Comparison of ENCODE assay signal across 9 cellular contexts in genomic region chr11:65894034-65894591, GRCh38. TPM values are rescaled to one million over a fixed set of nuclear protein-coding genes. Genes with fewer than 3 reads are reported as not detected.
A peak's percentile ranks its signal among the peaks of the same experiment; 100 is the strongest.
DNase-seq lines count a peak whose midpoint lies in the region; ATAC-seq and TF ChIP-seq lines count a peak whose summit lies in the region.
"Had no signal": no experiment of that assay in that cellular context is flagged by ENCODE, and none has a peak within 500 bp of the region (broad histone marks: within the 10 kb centered on the region; RNA-seq: fewer than 3 reads in every experiment).

No MANE protein-coding gene starts in this region.

- H3K36me3 ChIP-seq in NT2/D1 (ENCODE audit: insufficient read depth, insufficient read length, low read length) = peaks cover 66% of the 10 kb centered on the region
- H3K36me3 ChIP-seq in neural cell (ENCODE audit: insufficient read depth, low read length) = no peaks in the 10 kb centered on the region

- DNase-seq in Calu3 (no peak), NT2/D1 (ENCODE audit: low read depth, low spot score) (no peak), caudate nucleus (lab: John Stamatoyannopoulos, UW) (peak in 2 of 61 donors; percentile 10 to 19), GOT3 (lab: John Stamatoyannopoulos, UW) (no peak), RPMI8226 (no peak), NCI-H1417 treated with DMSO at 0.1 percent for 48 hours (lab: John Stamatoyannopoulos, UW) (no peak)
- DNase-seq: NCI-H748 treated with DMSO at 0.1 percent for 48 hours had no signal

- peaks cover 98% of the 10 kb centered on the region for H3K36me3 Mint-ChIP-seq in Calu3 (ENCODE audit: insufficient read depth, unreplicated experiment)

- no TSS peak for BruUV-seq in Calu3 (replicated peaks; lab: Mats Ljungman, UMichigan)

- peak overlapping the region; percentile 28 for H3K27ac Mint-ChIP-seq in Calu3 (ENCODE audit: unreplicated experiment)

- H3K4me1 Mint-ChIP-seq in Calu3 (ENCODE audit: low read depth, unreplicated experiment) = peaks cover 54% of the 10 kb centered on the region

- TF ChIP-seq RAD21 in neural cell (conservative IDR thresholded peaks at IDR 0.05) = no peak

- H3K27me3 Mint-ChIP-seq in Calu3 (ENCODE audit: unreplicated experiment) = no peaks in the 10 kb centered on the region

- H3K4me3 Mint-ChIP-seq in Calu3 (ENCODE audit: low read depth, unreplicated experiment) = no peak overlapping the region

- no peaks in the 10 kb centered on the region for H3K9me2 ChIP-seq in neural cell (ENCODE audit: insufficient read depth, low read length)

- ATAC-seq in GM21381 (IDR thresholded peaks at IDR 0.05; ENCODE audit: unreplicated experiment) = no peak

- peaks cover 4% of the 10 kb centered on the region for H3F3A ChIP-seq in neural cell (ENCODE audit: insufficient read depth, low read length, poor library complexity, severe bottlenecking)

- no peaks in the 10 kb centered on the region for H3K9me3 Mint-ChIP-seq in Calu3 (ENCODE audit: low read depth, unreplicated experiment)

- H3K27ac ChIP-seq in caudate nucleus (ENCODE audit: low read depth, low read length) (peak overlapping the region; percentile 91), neural cell (ENCODE audit: low read length) (no peak overlapping the region)

- intact Hi-C loops in Calu3 (cut with micrococcal nuclease; ENCODE audit: unreplicated experiment) = no loop called here

- H3K4me3 ChIP-seq in NT2/D1 (ENCODE audit: insufficient read length, low read depth) (no peak overlapping the region), neural cell (ENCODE audit: low read length) (no peak overlapping the region)

- H2AFZ ChIP-seq in neural cell (ENCODE audit: low read depth, low read length) = no peak overlapping the region

- no peak for TF ChIP-seq EP300 in neural cell (conservative IDR thresholded peaks at IDR 0.05; ENCODE audit: poor library complexity, severe bottlenecking)

- H3K9ac ChIP-seq in NT2/D1 (ENCODE audit: insufficient read length, low read depth) (peak overlapping the region; percentile 71), neural cell (ENCODE audit: low read length) (peak overlapping the region; percentile 26)

- no peaks in the 10 kb centered on the region for H3K79me2 ChIP-seq in neural cell (replicated peaks; ENCODE audit: insufficient read depth, low read length)

- H3K4me1 ChIP-seq in NT2/D1 (ENCODE audit: insufficient read depth, insufficient read length) = peaks cover 14% of the 10 kb centered on the region

- no peak overlapping the region for H3K4me2 ChIP-seq in neural cell (ENCODE audit: low read length)

- H3K9me3 ChIP-seq in NT2/D1 (ENCODE audit: insufficient read depth, low read length) (no peaks in the 10 kb centered on the region; the same call in 1 of the 2 replicates), neural cell (ENCODE audit: low read length) (no peaks in the 10 kb centered on the region)

- no peaks in the 10 kb centered on the region for H4K20me1 ChIP-seq in neural cell (ENCODE audit: insufficient read depth)

- TF ChIP-seq CTCF in Calu3 (IDR thresholded peaks at IDR 0.05; ENCODE audit: unreplicated experiment) (no peak), neural cell (IDR thresholded peaks at IDR 0.05; ENCODE audit: poor library complexity, severe bottlenecking) (no peak)

- peaks cover 21% of the 10 kb centered on the region for H3K27me3 ChIP-seq in NT2/D1 (ENCODE audit: insufficient read depth, insufficient read length)
- H3K27me3 ChIP-seq in neural cell (ENCODE audit: insufficient read depth, low read depth, low read length) = peaks cover 17% of the 10 kb centered on the region

- CTCF ChIA-PET in Calu3 (lab: Charles Lee) = no interaction called here

TF ChIP-seq in neural cell, 6 proteins besides CTCF, POLR2A, EP300 and RAD21:
- no peak for TF ChIP-seq POLR2AphosphoS5 (IDR thresholded peaks at IDR 0.05)
- TF ChIP-seq SMC3 (conservative IDR thresholded peaks at IDR 0.05; ENCODE audit: poor library complexity) = no peak
- no peak for TF ChIP-seq EZH2 (IDR thresholded peaks at IDR 0.05; ENCODE audit: borderline replicate concordance, insufficient read depth, low read length, poor library complexity, severe bottlenecking)
- TF ChIP-seq, protein P1, sequence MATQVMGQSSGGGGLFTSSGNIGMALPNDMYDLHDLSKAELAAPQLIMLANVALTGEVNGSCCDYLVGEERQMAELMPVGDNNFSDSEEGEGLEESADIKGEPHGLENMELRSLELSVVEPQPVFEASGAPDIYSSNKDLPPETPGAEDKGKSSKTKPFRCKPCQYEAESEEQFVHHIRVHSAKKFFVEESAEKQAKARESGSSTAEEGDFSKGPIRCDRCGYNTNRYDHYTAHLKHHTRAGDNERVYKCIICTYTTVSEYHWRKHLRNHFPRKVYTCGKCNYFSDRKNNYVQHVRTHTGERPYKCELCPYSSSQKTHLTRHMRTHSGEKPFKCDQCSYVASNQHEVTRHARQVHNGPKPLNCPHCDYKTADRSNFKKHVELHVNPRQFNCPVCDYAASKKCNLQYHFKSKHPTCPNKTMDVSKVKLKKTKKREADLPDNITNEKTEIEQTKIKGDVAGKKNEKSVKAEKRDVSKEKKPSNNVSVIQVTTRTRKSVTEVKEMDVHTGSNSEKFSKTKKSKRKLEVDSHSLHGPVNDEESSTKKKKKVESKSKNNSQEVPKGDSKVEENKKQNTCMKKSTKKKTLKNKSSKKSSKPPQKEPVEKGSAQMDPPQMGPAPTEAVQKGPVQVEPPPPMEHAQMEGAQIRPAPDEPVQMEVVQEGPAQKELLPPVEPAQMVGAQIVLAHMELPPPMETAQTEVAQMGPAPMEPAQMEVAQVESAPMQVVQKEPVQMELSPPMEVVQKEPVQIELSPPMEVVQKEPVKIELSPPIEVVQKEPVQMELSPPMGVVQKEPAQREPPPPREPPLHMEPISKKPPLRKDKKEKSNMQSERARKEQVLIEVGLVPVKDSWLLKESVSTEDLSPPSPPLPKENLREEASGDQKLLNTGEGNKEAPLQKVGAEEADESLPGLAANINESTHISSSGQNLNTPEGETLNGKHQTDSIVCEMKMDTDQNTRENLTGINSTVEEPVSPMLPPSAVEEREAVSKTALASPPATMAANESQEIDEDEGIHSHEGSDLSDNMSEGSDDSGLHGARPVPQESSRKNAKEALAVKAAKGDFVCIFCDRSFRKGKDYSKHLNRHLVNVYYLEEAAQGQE (IDR thresholded peaks at IDR 0.05; ENCODE audit: borderline replicate concordance) = no peak
- no peak for TF ChIP-seq TAF1 (IDR thresholded peaks at IDR 0.05; ENCODE audit: low read depth)
- TF ChIP-seq MXI1 (conservative IDR thresholded peaks at IDR 0.05; ENCODE audit: poor library complexity, severe bottlenecking) = no peak

RNA-seq across cellular contexts. Expression of gene CCDC85B, which starts 3.6 kb away (rescaled TPM):
- 26.6 and 30.2 TPM in 2 replicates for total RNA-seq in Calu3 (2022)
- polyA plus RNA-seq in neural cell = 28.5 TPM in 2 replicates
- 14.1 and 15.3 TPM in 2 replicates for polyA minus RNA-seq in neural cell

RNA-seq across cellular contexts. Expression of gene FIBP, which starts 5.8 kb away (rescaled TPM):
- 75.8 and 79.2 TPM in 2 replicates for total RNA-seq in Calu3 (2022)
- 248 and 284 TPM in 2 replicates for polyA plus RNA-seq in neural cell
- 145 and 164 TPM in 2 replicates for polyA minus RNA-seq in neural cell

RNA-seq across cellular contexts. Expression of gene FOSL1, which starts 6.1 kb away (rescaled TPM):
- 69.8 and 76.1 TPM in 2 replicates for total RNA-seq in Calu3 (2022)
- polyA plus RNA-seq in neural cell = 0.68 TPM in 1 of 2 replicates, not detected in the other
- not detected in 2 replicates for polyA minus RNA-seq in neural cell

RNA-seq across cellular contexts. Expression of gene CTSW, which starts 14.5 kb away (rescaled TPM):
- not detected in 2 replicates for total RNA-seq in Calu3 (2022)
- not detected in 2 replicates for polyA plus RNA-seq in neural cell
- polyA minus RNA-seq in neural cell = not detected in 2 replicates

RNA-seq across cellular contexts. Expression of gene EFEMP2, which starts 21.5 kb away (rescaled TPM):
- total RNA-seq in Calu3 (2022) = 3.4 and 3.8 TPM in 2 replicates
- polyA plus RNA-seq in neural cell = 0.50 and 0.67 TPM in 2 replicates
- polyA minus RNA-seq in neural cell = 0.49 TPM in 1 of 2 replicates, not detected in the other
